20 cellular contexts compared by ENCODE assay signal in the genomic region with DNA sequence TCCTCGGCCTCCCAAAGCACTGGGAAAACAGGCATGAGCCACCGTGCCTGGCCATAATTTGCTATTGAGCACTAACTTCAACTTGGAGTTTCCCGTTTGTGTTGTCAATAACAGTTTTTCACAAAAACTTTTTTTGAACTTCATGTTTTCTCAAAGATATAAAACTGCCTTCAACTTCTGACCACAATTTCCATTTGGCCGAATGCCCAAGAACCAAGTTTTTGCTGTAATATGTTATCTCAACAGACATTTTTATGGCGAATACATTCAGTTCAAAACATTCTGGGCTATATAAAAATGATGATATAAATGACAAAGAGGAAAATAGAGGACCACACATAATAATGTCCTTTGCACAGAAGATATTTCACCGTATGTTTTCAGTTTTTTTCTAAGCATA. TPM values are rescaled to one million over a fixed set of nuclear protein-coding genes. Genes with fewer than 3 reads are reported as not detected.
DNase-seq lines count a peak whose midpoint lies in the region; ATAC-seq and TF ChIP-seq lines count a peak whose summit lies in the region.
"Had no signal": no experiment of that assay in that cellular context is flagged by ENCODE, and none has a peak within 500 bp of the region (broad histone marks: within the 10 kb centered on the region; RNA-seq: fewer than 3 reads in every experiment).

No MANE protein-coding gene starts in this region.

- H3K4me1 ChIP-seq in Loucy (ENCODE audit: insufficient read depth, low read length, poor library complexity, severe bottlenecking) = peaks cover 10% of the 10 kb centered on the region
- H3K4me1 ChIP-seq: colonic mucosa, pancreas had no signal

- no peak overlapping the region for H3K27ac Mint-ChIP-seq in activated naive CD4-positive, alpha-beta T cell treated with anti-CD3 and anti-CD28 coated beads, Interleukin-2, amount 50 U/mL, for 72 hours
- H3K27ac Mint-ChIP-seq: activated CD4-positive, alpha-beta memory T cell treated with anti-CD3 and anti-CD28 coated beads for 36 hours; stimulated activated memory B cell treated with anti-CD40 and anti-IgM and Interleukin-4, amounts not matched to agents 10 μg/mL and 1 μg/mL and 100 μg/mL, for 72 hours; type B pancreatic cell had no signal

- TF ChIP-seq CTCF in AG10803 (conservative IDR thresholded peaks at IDR 0.05; ENCODE audit: low read length) = no peak
- TF ChIP-seq CTCF in Loucy (conservative IDR thresholded peaks at IDR 0.05; ENCODE audit: low read length) = no peak

- DNase-seq in AG10803 (ENCODE audit: low read depth) (peak; percentile 37), astrocyte of the hippocampus (ENCODE audit: low read depth, low spot score) (peak; percentile 25), foreskin melanocyte (peak; percentile 19), midbrain (lab: John Stamatoyannopoulos, UW) (no peak), NCI-H1092 treated with DMSO at 0.1 percent for 48 hours (lab: John Stamatoyannopoulos, UW) (no peak)
- no peak for DNase-seq in activated naive CD4-positive, alpha-beta T cell treated with anti-CD3 and anti-CD28 coated beads, Interleukin-2, amount 50 U/mL, for 72 hours (ENCODE audit: low spot score in 2 of 2)
- DNase-seq: activated CD4-positive, alpha-beta memory T cell treated with anti-CD3 and anti-CD28 coated beads for 36 hours; amygdala; colonic mucosa; GF-D8; NCI-H1417 treated with DMSO at 0.1 percent for 48 hours; NCI-H446; pancreas had no signal

- no peaks in the 10 kb centered on the region for H3K79me2 ChIP-seq in Loucy (ENCODE audit: insufficient read depth, low read length)

- H3K9me3 ChIP-seq in Loucy (ENCODE audit: insufficient read depth, low read depth, low read length) = peaks cover 20% of the 10 kb centered on the region
- H3K9me3 ChIP-seq: colonic mucosa, pancreas had no signal

- H3K27me3 ChIP-seq in Loucy (ENCODE audit: insufficient read depth, low read length, poor library complexity, severe bottlenecking) = no peaks in the 10 kb centered on the region
- H3K27me3 ChIP-seq: colonic mucosa, pancreas had no signal

- H3K36me3 Mint-ChIP-seq in activated naive CD4-positive, alpha-beta T cell treated with anti-CD3 and anti-CD28 coated beads, Interleukin-2, amount 50 U/mL, for 72 hours = peaks cover 11 to 39% of the 10 kb centered on the region in 2 donors
- H3K36me3 Mint-ChIP-seq: stimulated activated memory B cell treated with anti-CD40 and anti-IgM and Interleukin-4, amounts not matched to agents 10 μg/mL and 1 μg/mL and 100 μg/mL, for 72 hours had no signal

- 0 out of 2 replicates have a peak, but pooled peaks cover 4% of the 10 kb centered on the region for H3K36me3 ChIP-seq in Loucy (ENCODE audit: insufficient read depth, low read length)
- H3K36me3 ChIP-seq: colonic mucosa, pancreas had no signal

- no peaks in the 10 kb centered on the region for H3K9me2 ChIP-seq in Loucy (replicated peaks; ENCODE audit: low read depth, low read length)

- H3K9ac ChIP-seq in Loucy (ENCODE audit: low read depth, low read length, poor library complexity, severe bottlenecking) = no peak overlapping the region

- H3K9me3 Mint-ChIP-seq in activated naive CD4-positive, alpha-beta T cell treated with anti-CD3 and anti-CD28 coated beads, Interleukin-2, amount 50 U/mL, for 72 hours = peaks cover 5 to 6% of the 10 kb centered on the region in 2 donors
- H3K9me3 Mint-ChIP-seq: type B pancreatic cell had no signal

- no peak overlapping the region for H2AFZ ChIP-seq in Loucy (ENCODE audit: low read length)

- no peaks in the 10 kb centered on the region for H4K20me1 ChIP-seq in Loucy (ENCODE audit: insufficient read depth, low read length, poor library complexity, severe bottlenecking)

- H3K4me3 ChIP-seq in AG10803 (ENCODE audit: low read length) (no peak overlapping the region), Loucy (ENCODE audit: low read length, poor library complexity, severe bottlenecking) (peak overlapping the region; percentile 3)
- H3K4me3 ChIP-seq: colonic mucosa, pancreas, SK-N-MC, skin epidermis had no signal

- peak overlapping the region; percentile 12 for H3K4me2 ChIP-seq in Loucy (ENCODE audit: low read depth, low read length, poor library complexity, severe bottlenecking)

- no peak for ATAC-seq in HG02678 (IDR thresholded peaks at IDR 0.05; ENCODE audit: unreplicated experiment)
- no peak for ATAC-seq in activated naive CD4-positive, alpha-beta T cell treated with anti-CD3 and anti-CD28 coated beads, Interleukin-2, amount 50 U/mL, for 72 hours
- ATAC-seq: left lobe of liver; pancreas; stimulated activated memory B cell treated with anti-CD40 and anti-IgM and Interleukin-4, amounts not matched to agents 10 μg/mL and 1 μg/mL and 100 μg/mL, for 72 hours had no signal

- H3F3A ChIP-seq in Loucy (ENCODE audit: low read depth) = no peaks in the 10 kb centered on the region; the same call in 1 of the 2 replicates

RNA-seq across cellular contexts. Expression of a gene that starts 56.4 kb away (rescaled TPM):
- total RNA-seq in activated naive CD4-positive, alpha-beta T cell treated with anti-CD3 and anti-CD28 coated beads, Interleukin-2, amount 50 U/mL, for 72 hours = 10 to 100 TPM; 14.8 to 15.0 TPM

Comparison
In these comparisons a context has a peak if more than half of its experiments do, and no peak if none do; other contexts are left out.
1. DNase-seq: peak in AG10803 (single experiment), astrocyte of the hippocampus (single experiment) and foreskin melanocyte (single experiment); none in midbrain (single experiment), NCI-H1092 treated with DMSO at 0.1 percent for 48 hours (single experiment) and activated naive CD4-positive, alpha-beta T cell treated with anti-CD3 and anti-CD28 coated beads, Interleukin-2, amount 50 U/mL, for 72 hours (0 of 2).